In genomic region chr10:49542353-49542752, GRCh38 we compare ENCODE assay signal across 30 cellular contexts.
"Had no signal": no experiment of that assay in that cellular context is flagged by ENCODE, and none has a peak within 500 bp of the region (broad histone marks: within the 10 kb centered on the region; RNA-seq: fewer than 3 reads in every experiment).

No MANE protein-coding gene starts in this region.

- H3K36me3 Mint-ChIP-seq: activated naive CD8-positive, alpha-beta T cell had no signal

- H3K9me3 Mint-ChIP-seq: effector memory CD8-positive, alpha-beta T cell had no signal

- H3K36me3 ChIP-seq: esophagus muscularis mucosa, gastrocnemius medialis, heart left ventricle had no signal

- H3K27ac Mint-ChIP-seq: activated CD4-positive, alpha-beta memory T cell treated with anti-CD3 and anti-CD28 coated beads, Interleukin-2, amount 10 ng/mL, durations not matched to agents 7 days and 5 days; activated CD4-positive, alpha-beta T cell treated with anti-CD3 and anti-CD28 coated beads, Interleukin-2, amount 10 ng/mL, durations not matched to agents 7 days and 5 days; activated naive CD8-positive, alpha-beta T cell; activated T-cell treated with anti-CD3 and anti-CD28 coated beads, Interleukin-2, amount 50 U/mL, for 24 hours had no signal

- H3K27me3 ChIP-seq: foreskin keratinocyte, gastrocnemius medialis, heart left ventricle had no signal

- H3K4me3 Mint-ChIP-seq: activated CD4-positive, alpha-beta memory T cell treated with anti-CD3 and anti-CD28 coated beads, Interleukin-2, amount 10 ng/mL, durations not matched to agents 7 days and 5 days; activated CD4-positive, alpha-beta T cell treated with anti-CD3 and anti-CD28 coated beads, Interleukin-2, amount 10 ng/mL, durations not matched to agents 7 days and 5 days; activated naive CD8-positive, alpha-beta T cell; activated T-cell treated with anti-CD3 and anti-CD28 coated beads, Interleukin-2, amount 50 U/mL, for 24 hours; activated T-cell treated with anti-CD3 and anti-CD28 coated beads, Interleukin-2, amount 50 U/mL, for 72 hours; effector memory CD8-positive, alpha-beta T cell had no signal

- H3K27ac ChIP-seq: esophagus muscularis mucosa, foreskin keratinocyte, gastrocnemius medialis, heart left ventricle had no signal

- H3K9me3 ChIP-seq: esophagus muscularis mucosa, gastrocnemius medialis had no signal

- DNase-seq: activated CD4-positive, alpha-beta memory T cell treated with anti-CD3 and anti-CD28 coated beads, Interleukin-2, amount 10 ng/mL, durations not matched to agents 7 days and 5 days; activated CD4-positive, alpha-beta T cell treated with anti-CD3 and anti-CD28 coated beads for 1 hour; activated CD4-positive, alpha-beta T cell treated with anti-CD3 and anti-CD28 coated beads for 4 hours; activated CD4-positive, alpha-beta T cell treated with anti-CD3 and anti-CD28 coated beads, Interleukin-2, amount 10 ng/mL, durations not matched to agents 7 days and 5 days; activated CD4-positive, alpha-beta T cell treated with anti-CD3 and anti-CD28 coated beads, Interleukin-2, amount 50 U/mL, for 4 hours; activated CD8-positive, alpha-beta memory T cell treated with anti-CD3 and anti-CD28 coated beads, Interleukin-2, amount 50 U/mL, for 48 hours; activated effector memory CD4-positive, alpha-beta T cell treated with Interleukin-2 at 50 U/mL for 16 hours; activated gamma-delta T cell treated with Interleukin-2 at 50 U/mL for 16 hours; activated naive CD4-positive, alpha-beta T cell treated with anti-CD3 and anti-CD28 coated beads, Interleukin-2, amount 50 U/mL, for 16 hours; activated naive CD4-positive, alpha-beta T cell treated with Interleukin-2 at 50 U/mL for 16 hours; activated T-cell treated with anti-CD3 and anti-CD28 coated beads for 4 hours; activated T-cell treated with anti-CD3 and anti-CD28 coated beads, Interleukin-2, amount 50 U/mL, for 24 hours; activated T-cell treated with anti-CD3 and anti-CD28 coated beads, Interleukin-2, amount 50 U/mL, for 72 hours; amniotic stem cell; anterior cingulate cortex; caudate nucleus; cortex of kidney; dermis blood vessel endothelial cell; effector CD4-positive, alpha-beta T cell; effector memory CD8-positive, alpha-beta T cell; erythroblast; foreskin keratinocyte; gastrocnemius medialis; glutamatergic neuron; heart left ventricle; T-helper 2 cell had no signal

- ATAC-seq: activated T-cell treated with anti-CD3 and anti-CD28 coated beads, Interleukin-2, amount 50 U/mL, for 72 hours; effector memory CD8-positive, alpha-beta T cell; foreskin keratinocyte; gastrocnemius medialis; heart left ventricle had no signal

- FAIRE-seq: astrocyte, colon had no signal

- H3K4me3 ChIP-seq: esophagus muscularis mucosa, gastrocnemius medialis, heart left ventricle had no signal
